ENCODE assay signal across 11 cellular contexts in the genomic region with DNA sequence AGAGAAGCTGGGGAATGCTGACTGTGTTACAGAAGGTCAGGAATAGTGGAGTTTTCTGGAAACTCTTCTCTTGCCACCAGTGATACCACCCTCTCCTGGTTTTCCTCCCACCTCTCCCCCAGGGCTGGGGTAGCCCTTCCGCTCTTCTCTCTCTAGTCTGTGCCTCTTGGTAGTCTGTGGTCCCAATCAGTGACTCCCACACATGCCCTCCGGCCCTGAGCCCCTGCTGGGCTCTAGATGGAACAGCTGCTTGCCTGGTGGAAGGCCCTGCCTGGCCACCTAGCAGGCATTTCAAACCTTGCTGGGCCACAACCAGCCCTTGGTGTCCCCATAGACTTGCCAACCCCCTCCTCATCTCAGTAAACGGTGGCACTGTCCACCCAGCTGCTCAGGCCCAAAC. TPM values are rescaled to one million over a fixed set of nuclear protein-coding genes. Genes with fewer than 3 reads are reported as not detected.
A peak's percentile ranks its signal among the peaks of the same experiment; 100 is the strongest.
DNase-seq lines count a peak whose midpoint lies in the region; ATAC-seq and TF ChIP-seq lines count a peak whose summit lies in the region.
"Had no signal": no experiment of that assay in that cellular context is flagged by ENCODE, and none has a peak within 500 bp of the region (broad histone marks: within the 10 kb centered on the region; RNA-seq: fewer than 3 reads in every experiment).

No MANE protein-coding gene starts in this region.

- intact Hi-C loops in CD4-positive, alpha-beta memory T cell (cut with micrococcal nuclease): no loop called here

- no peaks in the 10 kb centered on the region for H3K27me3 ChIP-seq in CD4-positive, alpha-beta memory T cell (ENCODE audit: insufficient read depth, low read length)

- H3K9me3 ChIP-seq in CD4-positive, alpha-beta memory T cell (ENCODE audit: control insufficient read depth in 1 of 2, low read length in 2 of 2): no peaks in the 10 kb centered on the region

- H3K4me3 Mint-ChIP-seq in activated naive CD8-positive, alpha-beta T cell: no peak overlapping the region
- no peak overlapping the region for H3K4me3 Mint-ChIP-seq in activated naive CD8-positive, alpha-beta T cell treated with anti-CD3 and anti-CD28 coated beads, Interleukin-2, amount 50 U/mL, for 24 hours
- H3K4me3 Mint-ChIP-seq in nephron: peak overlapping the region in 2 of 3 experiments; percentile 60 to 63
- H3K4me3 Mint-ChIP-seq in type B pancreatic cell: no peak overlapping the region
- H3K4me3 Mint-ChIP-seq in CD4-positive, alpha-beta memory T cell: no peak overlapping the region

- H3K27ac ChIP-seq in caudate nucleus (ENCODE audit: low read depth, low read length): peak overlapping the region; percentile 91
- H3K27ac ChIP-seq in CD4-positive, alpha-beta memory T cell (ENCODE audit: low read depth, low read length): no peak overlapping the region

- CTCF ChIA-PET in CD4-positive, alpha-beta memory T cell (lab: Charles Lee; ENCODE audit: partially characterized antibody): no interaction called here

- H3K36me3 ChIP-seq in CD4-positive, alpha-beta memory T cell (ENCODE audit: insufficient read depth, low read length): no peaks in the 10 kb centered on the region

- POLR2A ChIA-PET in CD4-positive, alpha-beta memory T cell (lab: Charles Lee; ENCODE audit: partially characterized antibody): no interaction called here

- H3K36me3 Mint-ChIP-seq in activated naive CD8-positive, alpha-beta T cell: peaks cover 2% of the 10 kb centered on the region
- peaks cover 4% of the 10 kb centered on the region for H3K36me3 Mint-ChIP-seq in activated naive CD8-positive, alpha-beta T cell treated with anti-CD3 and anti-CD28 coated beads, Interleukin-2, amount 50 U/mL, for 24 hours (ENCODE audit: low read depth)
- peaks cover 4% of the 10 kb centered on the region for H3K36me3 Mint-ChIP-seq in nephron (ENCODE audit: low read depth)
- H3K36me3 Mint-ChIP-seq in type B pancreatic cell: no peaks in the 10 kb centered on the region
- H3K36me3 Mint-ChIP-seq in CD4-positive, alpha-beta memory T cell: peaks cover 6 to 19% of the 10 kb centered on the region in 2 donors

- TF ChIP-seq CTCF in nephron (IDR thresholded peaks at IDR 0.05; ENCODE audit: unreplicated experiment in 3 of 3): no peak
- no peak for TF ChIP-seq CTCF in type B pancreatic cell (conservative IDR thresholded peaks at IDR 0.05)

- H3K27me3 Mint-ChIP-seq in activated naive CD8-positive, alpha-beta T cell: no peaks in the 10 kb centered on the region
- no peaks in the 10 kb centered on the region for H3K27me3 Mint-ChIP-seq in activated naive CD8-positive, alpha-beta T cell treated with anti-CD3 and anti-CD28 coated beads, Interleukin-2, amount 50 U/mL, for 24 hours
- H3K27me3 Mint-ChIP-seq in nephron (ENCODE audit: low read depth): peaks cover 7% of the 10 kb centered on the region
- H3K27me3 Mint-ChIP-seq in type B pancreatic cell: no peaks in the 10 kb centered on the region
- no peaks in the 10 kb centered on the region for H3K27me3 Mint-ChIP-seq in CD4-positive, alpha-beta memory T cell

- no peaks in the 10 kb centered on the region for H3K4me1 ChIP-seq in CD4-positive, alpha-beta memory T cell (ENCODE audit: insufficient read depth, low read length)

- H3K27ac Mint-ChIP-seq in activated naive CD8-positive, alpha-beta T cell: peak overlapping the region; percentile 61
- H3K27ac Mint-ChIP-seq in activated naive CD8-positive, alpha-beta T cell treated with anti-CD3 and anti-CD28 coated beads, Interleukin-2, amount 50 U/mL, for 24 hours: no peak overlapping the region
- H3K27ac Mint-ChIP-seq in nephron (peak overlapping the region; percentile 89 to 94 (median 94)), type B pancreatic cell (peak overlapping the region; percentile 85)
- H3K27ac Mint-ChIP-seq in CD4-positive, alpha-beta memory T cell: peak overlapping the region in 1 of 7 donors; percentile 47

- no peak for ATAC-seq in activated naive CD8-positive, alpha-beta T cell treated with anti-CD3 and anti-CD28 coated beads, Interleukin-2, amount 50 U/mL, for 24 hours

- no peaks in the 10 kb centered on the region for H3K9me3 Mint-ChIP-seq in activated naive CD8-positive, alpha-beta T cell (ENCODE audit: low read depth)
- no peaks in the 10 kb centered on the region for H3K9me3 Mint-ChIP-seq in activated naive CD8-positive, alpha-beta T cell treated with anti-CD3 and anti-CD28 coated beads, Interleukin-2, amount 50 U/mL, for 24 hours
- H3K9me3 Mint-ChIP-seq in nephron (no peaks in the 10 kb centered on the region), type B pancreatic cell (no peaks in the 10 kb centered on the region)
- no peaks in the 10 kb centered on the region for H3K9me3 Mint-ChIP-seq in CD4-positive, alpha-beta memory T cell

- no peak overlapping the region for H3K4me3 ChIP-seq in CD4-positive, alpha-beta memory T cell (ENCODE audit: low read length in 2 of 2)

- H3K4me1 Mint-ChIP-seq in activated naive CD8-positive, alpha-beta T cell (ENCODE audit: low read depth): peaks cover 24% of the 10 kb centered on the region
- peaks cover 19% of the 10 kb centered on the region for H3K4me1 Mint-ChIP-seq in activated naive CD8-positive, alpha-beta T cell treated with anti-CD3 and anti-CD28 coated beads, Interleukin-2, amount 50 U/mL, for 24 hours
- H3K4me1 Mint-ChIP-seq in nephron: peaks cover 75% of the 10 kb centered on the region
- peaks cover 15% of the 10 kb centered on the region for H3K4me1 Mint-ChIP-seq in type B pancreatic cell (ENCODE audit: unreplicated experiment)
- peaks cover 0 to 5% (median 3%) of the 10 kb centered on the region in 4 donors for H3K4me1 Mint-ChIP-seq in CD4-positive, alpha-beta memory T cell

- no peak for DNase-seq in activated naive CD8-positive, alpha-beta T cell treated with anti-CD3 and anti-CD28 coated beads, Interleukin-2, amount 50 U/mL, for 24 hours
- DNase-seq in caudate nucleus (lab: John Stamatoyannopoulos, UW) (no peak), type B pancreatic cell (ENCODE audit: extremely low spot score, unreplicated experiment) (no peak), activated T-cell treated with anti-CD3 and anti-CD28 coated beads for 4 hours (no peak)
- no peak for DNase-seq in CD4-positive, alpha-beta memory T cell
- no peak for DNase-seq in activated CD4-positive, CD25-positive, alpha-beta regulatory T cell treated with anti-CD3 and anti-CD28 coated beads, Interleukin-2, amount 50 U/mL, for 72 hours
- DNase-seq: activated gamma-delta T cell; NCI-H526; stimulated activated CD4-positive, alpha-beta T cell treated with anti-CD3 and anti-CD28 coated beads, Interleukin-12 subunit alpha, Interleukin-12 subunit beta, amount 100 ng/mL, for 4 hours had no signal

RNA-seq across cellular contexts. Expression of a gene that starts 15.2 kb away (rescaled TPM):
- 92.2 and 118 TPM in 2 replicates for total RNA-seq in type B pancreatic cell (ENCODE audit: low replicate concordance)
- total RNA-seq in CD4-positive, alpha-beta memory T cell: 1 to 10 TPM; 1.8 to 1.9 TPM
- polyA plus RNA-seq in CD4-positive, alpha-beta memory T cell: not detected

RNA-seq across cellular contexts. Expression of a gene that starts 54.7 kb away (rescaled TPM):
- 0.40 TPM in 1 of 2 replicates, not detected in the other for total RNA-seq in type B pancreatic cell (ENCODE audit: low replicate concordance)
- not detected for total RNA-seq in CD4-positive, alpha-beta memory T cell
- not detected for polyA plus RNA-seq in CD4-positive, alpha-beta memory T cell

Comparison
In these comparisons a context has a peak if more than half of its experiments do, and no peak if none do; other contexts are left out.
1. H3K4me3 Mint-ChIP-seq: peak in nephron (2 of 3); none in activated naive CD8-positive, alpha-beta T cell (single experiment), activated naive CD8-positive, alpha-beta T cell treated with anti-CD3 and anti-CD28 coated beads, Interleukin-2, amount 50 U/mL, for 24 hours (single experiment), type B pancreatic cell (single experiment) and CD4-positive, alpha-beta memory T cell (0 of 8).
2. RNA of a gene that starts 15.2 kb away (total RNA-seq): 92.2 to 118 TPM in type B pancreatic cell; 1.8 to 1.9 TPM in CD4-positive, alpha-beta memory T cell; every median in the first group is over 10 times any median in the second.